ENCODE assay signal across 1 cellular context in the genomic region with DNA sequence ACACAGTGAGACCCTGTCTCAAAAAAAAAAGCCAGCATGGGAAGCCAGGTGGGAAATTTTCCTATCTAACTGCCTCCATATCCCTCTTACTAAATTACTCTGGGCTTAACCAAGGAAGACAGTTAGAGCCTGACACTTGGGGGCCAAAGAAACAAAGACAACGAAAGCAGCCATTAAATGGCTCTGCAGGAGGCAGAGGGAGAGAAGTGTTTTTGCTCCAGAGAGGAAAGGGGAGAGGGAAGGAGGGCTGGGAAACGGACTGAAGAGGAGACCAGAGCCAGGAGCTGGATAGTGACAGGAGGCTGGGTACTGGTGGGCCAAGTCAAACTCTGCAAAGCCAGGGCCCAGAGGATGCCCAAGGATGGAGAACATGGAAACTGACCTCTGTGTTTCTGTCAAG.
A peak's percentile ranks its signal among the peaks of the same experiment; 100 is the strongest.
TF ChIP-seq lines count a peak whose summit lies in the region.

No MANE protein-coding gene starts in this region.

TF ChIP-seq in H1, 55 proteins besides CTCF, POLR2A, EP300 and RAD21:
- TF ChIP-seq YY1 (IDR thresholded peaks at IDR 0.05; ENCODE audit: low read depth, low read length) = peak; percentile 76
- no peak for TF ChIP-seq ASH2L (IDR thresholded peaks at IDR 0.05; ENCODE audit: low read length)
- no peak for TF ChIP-seq CBX5 (IDR thresholded peaks at IDR 0.05; ENCODE audit: low read depth, low read length)
- no peak for TF ChIP-seq ZNF274 (IDR thresholded peaks at IDR 0.05; ENCODE audit: borderline replicate concordance, extremely low read depth, low read length)
- TF ChIP-seq CHD2 (IDR thresholded peaks at IDR 0.05; ENCODE audit: low read length) = no peak
- no peak for TF ChIP-seq PHF8 (conservative IDR thresholded peaks at IDR 0.05; ENCODE audit: low read depth, low read length)
- no peak for TF ChIP-seq EGR1 (IDR thresholded peaks at IDR 0.05; ENCODE audit: borderline replicate concordance, low read depth, low read length)
- peak; percentile 67 for TF ChIP-seq NANOG (IDR thresholded peaks at IDR 0.05; ENCODE audit: insufficient read depth, low read depth, low read length, poor library complexity, severe bottlenecking)
- no peak for TF ChIP-seq SIX5 (IDR thresholded peaks at IDR 0.05; ENCODE audit: low read depth, low read length)
- TF ChIP-seq ATF3 (IDR thresholded peaks at IDR 0.05; ENCODE audit: insufficient read depth, low read depth, low read length) = no peak
- TF ChIP-seq E2F6 (IDR thresholded peaks at IDR 0.05) = no peak
TF ChIP-seq in H1: peak in this region for 2.
